ENCODE assay signal across 14 cellular contexts in genomic region chr10:103761075-103761920, GRCh38.
DNase-seq lines count a peak whose midpoint lies in the region; ATAC-seq, FAIRE-seq and TF ChIP-seq lines count a peak whose summit lies in the region.
"Had no signal": no experiment of that assay in that cellular context is flagged by ENCODE, and none has a peak within 500 bp of the region (broad histone marks: within the 10 kb centered on the region; RNA-seq: fewer than 3 reads in every experiment).

No MANE protein-coding gene starts in this region.

- FAIRE-seq in small intestine (lab: Jason Lieb, UNC) = no peak
- FAIRE-seq: H1 had no signal

- H3K9me2 ChIP-seq in SK-N-SH = no peaks in the 10 kb centered on the region

- peaks cover 12% of the 10 kb centered on the region for H3K79me2 ChIP-seq in SK-N-SH (ENCODE audit: insufficient read depth)

- no peaks in the 10 kb centered on the region for H4K20me1 ChIP-seq in SK-N-SH (ENCODE audit: insufficient read depth)

- no peak for ATAC-seq in SK-N-SH treated with all-trans-retinoic acid at 6 μM for 48 hours
- peak; percentile 47 for ATAC-seq in body of pancreas
- ATAC-seq in GM19395 (IDR thresholded peaks at IDR 0.05; ENCODE audit: unreplicated experiment) = no peak
- ATAC-seq: activated CD8-positive, alpha-beta T cell treated with anti-CD3 and anti-CD28 coated beads, Interleukin-2, amount 10 ng/mL, durations not matched to agents 7 days and 5 days had no signal

- H3K9ac ChIP-seq in SK-N-SH = no peak overlapping the region

- H3K4me3 ChIP-seq in SK-N-SH (ENCODE audit: low read depth in 2 of 2, low read length in 1 of 2) = no peak overlapping the region
- H3K4me3 ChIP-seq in body of pancreas = no peak overlapping the region
- no peak overlapping the region for H3K4me3 ChIP-seq in small intestine (ENCODE audit: low read depth in 1 of 2, low read length in 2 of 2)
- H3K4me3 ChIP-seq: colonic mucosa had no signal

- no peak overlapping the region for H3K27ac Mint-ChIP-seq in immature natural killer cell
- H3K27ac Mint-ChIP-seq: activated CD8-positive, alpha-beta T cell treated with anti-CD3 and anti-CD28 coated beads, Interleukin-2, amount 10 ng/mL, durations not matched to agents 7 days and 5 days; activated naive CD8-positive, alpha-beta T cell treated with anti-CD3 and anti-CD28 coated beads, Interleukin-2, amount 10 ng/mL, durations not matched to agents 7 days and 5 days had no signal

- peaks cover 0 to 11% (median 7%) of the 10 kb centered on the region in 3 donors for H3K27me3 Mint-ChIP-seq in immature natural killer cell (ENCODE audit: low read depth in 3 of 3)

- no peaks in the 10 kb centered on the region for H3K27me3 ChIP-seq in SK-N-SH (ENCODE audit: insufficient read depth)
- no peaks in the 10 kb centered on the region for H3K27me3 ChIP-seq in body of pancreas
- no peaks in the 10 kb centered on the region for H3K27me3 ChIP-seq in small intestine (ENCODE audit: control insufficient read depth in 2 of 2, insufficient read depth in 2 of 2, low read length in 2 of 2)
- H3K27me3 ChIP-seq: colonic mucosa had no signal

- TF ChIP-seq CTCF in SK-N-SH (IDR thresholded peaks at IDR 0.05) (no peak; the same call in 1 of the 2 replicates), body of pancreas (IDR thresholded peaks at IDR 0.05) (peak in 3 of 7 experiments; percentile 12 to 30 (median 19))

- H3K9me3 ChIP-seq in SK-N-SH (no peaks in the 10 kb centered on the region), body of pancreas (no peaks in the 10 kb centered on the region), small intestine (ENCODE audit: control insufficient read depth, low read depth) (no peaks in the 10 kb centered on the region)
- H3K9me3 ChIP-seq: colonic mucosa had no signal

- no peak for DNase-seq in SK-N-SH
- peak; percentile 20 for DNase-seq in NCI-H2107 (lab: John Stamatoyannopoulos, UW)
- DNase-seq in body of pancreas = peak in 1 of 4 donors; percentile 25
- peak; percentile 49 for DNase-seq in small intestine
- DNase-seq in immature natural killer cell = no peak
- no peak for DNase-seq in activated naive CD4-positive, alpha-beta T cell (lab: John Stamatoyannopoulos, UW)
- DNase-seq: activated CD8-positive, alpha-beta T cell treated with anti-CD3 and anti-CD28 coated beads, Interleukin-2, amount 10 ng/mL, durations not matched to agents 7 days and 5 days; activated naive CD8-positive, alpha-beta T cell treated with anti-CD3 and anti-CD28 coated beads, Interleukin-2, amount 10 ng/mL, durations not matched to agents 7 days and 5 days; colonic mucosa; NCI-H187; T-helper 2 cell had no signal

- TF ChIP-seq RAD21 in SK-N-SH (IDR thresholded peaks at IDR 0.05; ENCODE audit: low read length) = no peak

- no peak overlapping the region for H2AFZ ChIP-seq in SK-N-SH (ENCODE audit: low read depth)

- intact Hi-C loops in body of pancreas (cut with DNase I) = no loop called here

- POLR2A ChIA-PET in SK-N-SH (lab: Yijun Ruan, JAX) = no interaction called here

- no peak for TF ChIP-seq EP300 in SK-N-SH (IDR thresholded peaks at IDR 0.05; ENCODE audit: borderline replicate concordance in 1 of 2, low read depth in 1 of 2, low read length in 1 of 2)

- no peaks in the 10 kb centered on the region for H3K36me3 ChIP-seq in SK-N-SH (replicated peaks in 1 of 2; ENCODE audit: control insufficient read depth in 1 of 2, insufficient read depth in 2 of 2, low read length in 1 of 2)
- H3K36me3 ChIP-seq in body of pancreas (replicated peaks in 1 of 2; ENCODE audit: insufficient read depth in 1 of 2, low read depth in 2 of 2) = no peaks in the 10 kb centered on the region
- H3K36me3 ChIP-seq in small intestine (ENCODE audit: control insufficient read depth in 2 of 2, insufficient read depth in 2 of 2, low read length in 2 of 2) = no peaks in the 10 kb centered on the region
- H3K36me3 ChIP-seq: colonic mucosa had no signal

- H3K4me2 ChIP-seq in SK-N-SH = no peak overlapping the region

- H3K4me1 ChIP-seq in SK-N-SH (ENCODE audit: control insufficient read depth in 1 of 2, insufficient read depth in 2 of 2, low read depth in 1 of 2, low read length in 1 of 2) (peaks cover 46 to 70% of the 10 kb centered on the region in 2 experiments; a peak in 3 of 4 replicates), body of pancreas (peaks cover 18% of the 10 kb centered on the region), small intestine (ENCODE audit: control insufficient read depth in 2 of 2, insufficient read depth in 1 of 2, low read depth in 1 of 2, low read length in 1 of 2) (peaks cover 3 to 14% of the 10 kb centered on the region in 2 donors)

- H3F3A ChIP-seq in SK-N-SH (replicated peaks; ENCODE audit: insufficient read depth) = peaks cover 20% of the 10 kb centered on the region

- H3K4me1 Mint-ChIP-seq in immature natural killer cell = peaks cover 43 to 47% of the 10 kb centered on the region in 2 donors

- H3K9me3 Mint-ChIP-seq in immature natural killer cell = no peaks in the 10 kb centered on the region
- H3K9me3 Mint-ChIP-seq: activated naive CD8-positive, alpha-beta T cell treated with anti-CD3 and anti-CD28 coated beads, Interleukin-2, amount 10 ng/mL, durations not matched to agents 7 days and 5 days had no signal

- H3K4me3 Mint-ChIP-seq in immature natural killer cell = no peak overlapping the region
- H3K4me3 Mint-ChIP-seq: activated CD8-positive, alpha-beta T cell treated with anti-CD3 and anti-CD28 coated beads, Interleukin-2, amount 10 ng/mL, durations not matched to agents 7 days and 5 days; activated naive CD8-positive, alpha-beta T cell treated with anti-CD3 and anti-CD28 coated beads, Interleukin-2, amount 10 ng/mL, durations not matched to agents 7 days and 5 days had no signal

- H3K27ac ChIP-seq in SK-N-SH (ENCODE audit: low read depth in 2 of 2, low read length in 1 of 2) (0 out of 4 replicates have a peak overlapping the region, but pooled peaks of 1 of the 2 experiments have one; percentile 6), body of pancreas (peak overlapping the region in 3 of 4 donors; percentile 32 to 33 (median 33)), small intestine (ENCODE audit: low read depth in 1 of 2, low read length in 1 of 2) (no peak overlapping the region)
- H3K27ac ChIP-seq: colonic mucosa had no signal

- WGBS in SK-N-SH (ENCODE audit: low lambda C conversion rate) = 79% methylated on average over 7 of the region's 7 CpGs
- WGBS in body of pancreas, 2 donors = 55 to 57% methylated on average over 6 to 7 of the region's 7 CpGs
- 36 to 65% (median 56%) methylated on average over 7 of the region's 7 CpGs for WGBS in small intestine, 3 donors

- CTCF ChIA-PET in SK-N-SH (lab: Yijun Ruan, JAX) = interaction anchor here (0.8 to 1.7 kb wide), 2 partner anchors 9 to 127 kb away, joined by 3 read pairs; no protein-coding TSS in a partner anchor

- TF ChIP-seq POLR2A in body of pancreas (IDR thresholded peaks at IDR 0.05) = no peak

- H3K36me3 Mint-ChIP-seq in immature natural killer cell = no peaks in the 10 kb centered on the region
- H3K36me3 Mint-ChIP-seq: activated naive CD8-positive, alpha-beta T cell treated with anti-CD3 and anti-CD28 coated beads, Interleukin-2, amount 10 ng/mL, durations not matched to agents 7 days and 5 days had no signal

TF ChIP-seq in SK-N-SH, 30 proteins besides CTCF, POLR2A, EP300 and RAD21:
- TF ChIP-seq TCF12 (IDR thresholded peaks at IDR 0.05) (peak; percentile 39; the same call in 1 of the 2 replicates), CHD2 (IDR thresholded peaks at IDR 0.05; ENCODE audit: low read length, partially characterized antibody) (no peak), FOSL2 (IDR thresholded peaks at IDR 0.05; ENCODE audit: borderline replicate concordance, low read depth) (no peak), PBX3 (IDR thresholded peaks at IDR 0.05) (peak; percentile 18; the same call in 1 of the 2 replicates), NFIC (IDR thresholded peaks at IDR 0.05; ENCODE audit: borderline replicate concordance) (peak; percentile 40; the same call in 1 of the 2 replicates), EZH2phosphoT487 (IDR thresholded peaks at IDR 0.05; ENCODE audit: borderline replicate concordance, low read depth) (no peak)

TF ChIP-seq in SK-N-SH treated with all-trans-retinoic acid at 6 μM for 48 hours, 23 proteins besides CTCF, POLR2A, EP300 and RAD21 (continues in another document):
- TF ChIP-seq ESRRG (CRISPR knock-in tag; IDR thresholded peaks at IDR 0.05) (no peak), PATZ1 (CRISPR knock-in tag; IDR thresholded peaks at IDR 0.05; ENCODE audit: borderline replicate concordance) (no peak), ZNF70 (CRISPR knock-in tag; IDR thresholded peaks at IDR 0.05) (no peak), PPARA (CRISPR knock-in tag; IDR thresholded peaks at IDR 0.05; ENCODE audit: borderline replicate concordance) (no peak), ISL1 (CRISPR knock-in tag; IDR thresholded peaks at IDR 0.05) (no peak), OSR1 (CRISPR knock-in tag; IDR thresholded peaks at IDR 0.05) (no peak), POU6F1 (CRISPR knock-in tag; IDR thresholded peaks at IDR 0.05; ENCODE audit: borderline replicate concordance, low read depth) (no peak)

Comparison
In these comparisons a context has a peak if more than half of its experiments do, and no peak if none do; other contexts are left out.
1. DNase-seq: peak in NCI-H2107 (single experiment) and small intestine (single experiment); none in SK-N-SH (single experiment), immature natural killer cell (0 of 3) and activated naive CD4-positive, alpha-beta T cell (0 of 4).
2. H3K27ac ChIP-seq: peak in body of pancreas (3 of 4); none in small intestine (0 of 2).